ENCODE assay signal across 1 cellular context in genomic region chr17:74271902-74272563, GRCh38.
TF ChIP-seq lines count a peak whose summit lies in the region.

No MANE protein-coding gene starts in this region.

TF ChIP-seq in HepG2, 621 proteins besides CTCF, POLR2A, EP300 and RAD21:
- TF ChIP-seq STAT5B (CRISPR knock-in tag; IDR thresholded peaks at IDR 0.05) (no peak), ZNF670 (CRISPR knock-in tag; IDR thresholded peaks at IDR 0.05; ENCODE audit: borderline replicate concordance) (no peak), HOXA7 (CRISPR knock-in tag; IDR thresholded peaks at IDR 0.05) (no peak), HNF4A (CRISPR knock-in tag; IDR thresholded peaks at IDR 0.05) (no peak), ZNF737 (CRISPR knock-in tag; IDR thresholded peaks at IDR 0.05; ENCODE audit: borderline replicate concordance) (no peak), CBFB (CRISPR knock-in tag; IDR thresholded peaks at IDR 0.05) (no peak), NFIC (IDR thresholded peaks at IDR 0.05; ENCODE audit: low read length) (no peak), TFDP1 (CRISPR knock-in tag; IDR thresholded peaks at IDR 0.05; ENCODE audit: borderline replicate concordance) (no peak), ZNF34 (CRISPR knock-in tag; IDR thresholded peaks at IDR 0.05; ENCODE audit: borderline replicate concordance) (no peak), TEAD2 (CRISPR knock-in tag; IDR thresholded peaks at IDR 0.05) (no peak), ZNF160 (CRISPR knock-in tag; IDR thresholded peaks at IDR 0.05) (no peak), ISL2 (CRISPR knock-in tag; IDR thresholded peaks at IDR 0.05) (no peak), MAFF (IDR thresholded peaks at IDR 0.05; ENCODE audit: low read depth, low read length) (no peak), ZNF282 (IDR thresholded peaks at IDR 0.05; ENCODE audit: partially characterized antibody) (no peak), ZNF710 (CRISPR knock-in tag; IDR thresholded peaks at IDR 0.05; ENCODE audit: borderline replicate concordance) (no peak), IRF1 (CRISPR knock-in tag; IDR thresholded peaks at IDR 0.05; ENCODE audit: low read depth) (no peak)
